ENCODE assay signal across 28 cellular contexts in genomic region chr4:54933579-54933978, GRCh38.
"Had no signal": no experiment of that assay in that cellular context is flagged by ENCODE, and none has a peak within 500 bp of the region (broad histone marks: within the 10 kb centered on the region; RNA-seq: fewer than 3 reads in every experiment).

No MANE protein-coding gene starts in this region.

- DNase-seq: colonic mucosa; cortex of kidney; dermis blood vessel endothelial cell; dorsolateral prefrontal cortex; effector CD4-positive, alpha-beta T cell; effector CD8-positive, alpha-beta T cell; effector memory CD4-positive, alpha-beta T cell; effector memory CD8-positive, alpha-beta T cell; endodermal cell; erythroblast; esophagus squamous epithelium; foreskin fibroblast; foreskin keratinocyte; foreskin melanocyte; gastrocnemius medialis; glutamatergic neuron; head of caudate nucleus; heart left ventricle; heart right ventricle had no signal

- ATAC-seq: effector memory CD8-positive, alpha-beta T cell; esophagus mucosa; foreskin keratinocyte; gastrocnemius medialis; gastroesophageal sphincter; heart left ventricle; heart right ventricle had no signal

- H3K4me1 ChIP-seq: colonic mucosa, foreskin keratinocyte, gastrocnemius medialis had no signal

- H3K27ac ChIP-seq: colonic mucosa, coronary artery, dorsolateral prefrontal cortex, epithelial cell of prostate, esophagus muscularis mucosa, esophagus squamous epithelium, foreskin keratinocyte, gastrocnemius medialis, gastroesophageal sphincter, heart left ventricle, heart right ventricle had no signal

- H3K36me3 ChIP-seq: colonic mucosa, esophagus muscularis mucosa, esophagus squamous epithelium, gastrocnemius medialis, gastroesophageal sphincter, heart left ventricle, heart right ventricle had no signal

- H3K27me3 ChIP-seq: colonic mucosa, esophagus muscularis mucosa, foreskin keratinocyte, gastrocnemius medialis, gastroesophageal sphincter, heart left ventricle, heart right ventricle had no signal

- FAIRE-seq: colon, endometrium, endothelial cell of umbilical vein, frontal cortex had no signal

- H3K4me3 ChIP-seq: colonic mucosa, coronary artery, dorsolateral prefrontal cortex, esophagus muscularis mucosa, esophagus squamous epithelium, gastrocnemius medialis, gastroesophageal sphincter, heart left ventricle, heart right ventricle had no signal

- H3K9me3 ChIP-seq: colonic mucosa, esophagus muscularis mucosa, esophagus squamous epithelium, gastrocnemius medialis, gastroesophageal sphincter, heart left ventricle, heart right ventricle had no signal
